In the genomic region with DNA sequence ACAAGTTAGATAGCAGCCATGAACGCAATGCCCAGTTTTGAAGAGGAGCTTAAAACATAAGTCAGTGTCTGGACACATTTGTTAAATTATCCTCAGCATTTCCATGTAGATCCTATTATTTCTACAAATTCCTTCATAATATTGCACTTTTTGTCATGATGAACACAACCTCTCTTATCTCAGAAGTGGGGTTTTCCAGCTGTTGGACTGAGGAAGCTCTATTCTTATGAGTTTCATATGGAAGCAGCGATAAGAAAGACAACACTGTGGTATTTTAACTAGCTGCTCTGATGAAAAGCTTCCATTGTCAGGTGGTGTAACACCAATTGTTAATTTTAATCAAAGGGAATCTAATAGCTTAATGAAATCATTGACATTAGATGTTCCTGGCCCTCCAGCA, we compare ENCODE assay signal across 23 cellular contexts.
"Had no signal": no experiment of that assay in that cellular context is flagged by ENCODE, and none has a peak within 500 bp of the region (broad histone marks: within the 10 kb centered on the region; RNA-seq: fewer than 3 reads in every experiment).

No MANE protein-coding gene starts in this region.

- H3K4me3 Mint-ChIP-seq: naive B cell; nephron; stimulated activated memory B cell treated with anti-CD40 and anti-IgM and Interleukin-4, amounts not matched to agents 10 μg/mL and 1 μg/mL and 100 μg/mL, for 72 hours; stimulated activated naive CD8-positive, alpha-beta T cell treated with anti-CD3 and anti-CD28 coated beads, Interleukin-15, Interleukin-2, amounts not matched to agents 100 ng/mL and 50 ng/mL, for 24 hours had no signal

- H3K4me3 ChIP-seq: dorsolateral prefrontal cortex, esophagus muscularis mucosa, hepatocyte, lung, spleen, tibial nerve had no signal

- H3K9me3 Mint-ChIP-seq: nephron had no signal

- ATAC-seq: left cardiac atrium; left ventricle myocardium superior; sciatic nerve; stimulated activated memory B cell treated with anti-CD40 and anti-IgM and Interleukin-4, amounts not matched to agents 10 μg/mL and 1 μg/mL and 100 μg/mL, for 72 hours had no signal

- H3K4me1 ChIP-seq: esophagus muscularis mucosa, spleen, tibial nerve had no signal

- H3K27me3 Mint-ChIP-seq: naive B cell; stimulated activated memory B cell treated with anti-CD40 and anti-IgM and Interleukin-4, amounts not matched to agents 10 μg/mL and 1 μg/mL and 100 μg/mL, for 72 hours; stimulated activated naive CD8-positive, alpha-beta T cell treated with anti-CD3 and anti-CD28 coated beads, Interleukin-15, Interleukin-2, amounts not matched to agents 100 ng/mL and 50 ng/mL, for 24 hours had no signal

- DNase-seq: cortex of kidney; dorsolateral prefrontal cortex; effector CD8-positive, alpha-beta T cell; foreskin fibroblast; kidney; left cardiac atrium; left ventricle myocardium superior; mesenchymal stem cell; midbrain; naive B cell; spleen; stimulated activated CD4-positive, alpha-beta T cell treated with anti-CD3 and anti-CD28 coated beads, Interleukin-15, amount 100 ng/mL, for 24 hours; stimulated activated CD4-positive, alpha-beta T cell treated with anti-CD3 and anti-CD28 coated beads, Interleukin-1b, Interleukin-23, amount 100 ng/mL, for 48 hours; stimulated activated CD4-positive, alpha-beta T cell treated with anti-CD3 and anti-CD28 coated beads, Interleukin-4, amount 100 ng/mL, for 24 hours had no signal

- H3K27ac Mint-ChIP-seq: naive B cell; nephron; stimulated activated memory B cell treated with anti-CD40 and anti-IgM and Interleukin-4, amounts not matched to agents 10 μg/mL and 1 μg/mL and 100 μg/mL, for 72 hours; stimulated activated naive CD8-positive, alpha-beta T cell treated with anti-CD3 and anti-CD28 coated beads, Interleukin-15, Interleukin-2, amounts not matched to agents 100 ng/mL and 50 ng/mL, for 24 hours had no signal

- H3K36me3 ChIP-seq: esophagus muscularis mucosa, neutrophil, spleen, tibial nerve had no signal

- H3K27ac ChIP-seq: dorsolateral prefrontal cortex, esophagus muscularis mucosa, hepatocyte, neutrophil, spleen, tibial nerve had no signal

- H3K36me3 Mint-ChIP-seq: naive B cell; stimulated activated memory B cell treated with anti-CD40 and anti-IgM and Interleukin-4, amounts not matched to agents 10 μg/mL and 1 μg/mL and 100 μg/mL, for 72 hours had no signal

- H2AFZ ChIP-seq: hepatocyte had no signal

- H3K9me3 ChIP-seq: esophagus muscularis mucosa, neutrophil, spleen, tibial nerve had no signal

- H3K4me1 Mint-ChIP-seq: naive B cell; nephron; stimulated activated memory B cell treated with anti-CD40 and anti-IgM and Interleukin-4, amounts not matched to agents 10 μg/mL and 1 μg/mL and 100 μg/mL, for 72 hours had no signal

- H3K4me2 ChIP-seq: hepatocyte had no signal

- H3K79me2 ChIP-seq: hepatocyte had no signal

- H3K27me3 ChIP-seq: esophagus muscularis mucosa, hepatocyte, neutrophil, spleen, tibial nerve had no signal
